Comparison of ENCODE assay signal across 8 cellular contexts in genomic region chr2:47867205-47867604, GRCh38. TPM values are rescaled to one million over a fixed set of nuclear protein-coding genes. Genes with fewer than 3 reads are reported as not detected.
DNase-seq lines count a peak whose midpoint lies in the region; ATAC-seq and TF ChIP-seq lines count a peak whose summit lies in the region.

No MANE protein-coding gene starts in this region.

- peaks cover 50% of the 10 kb centered on the region for H3K4me1 Mint-ChIP-seq in WTC11

- H3K4me1 ChIP-seq in ACC112 (ENCODE audit: control insufficient read depth, insufficient read depth, low read length, unreplicated experiment): peaks cover 25% of the 10 kb centered on the region

- CTCF ChIA-PET in WTC11 (lab: Charles Lee): interaction anchor here (0.8 kb wide), 1 partner anchor 240 kb away, joined by 3 read pairs; no protein-coding TSS in a partner anchor

- peaks cover 4% of the 10 kb centered on the region; the same call in 1 of the 2 replicates for H3K36me3 ChIP-seq in ACC112 (ENCODE audit: insufficient read depth, low read length)
- H3K36me3 ChIP-seq in brain microvascular endothelial cell (replicated peaks): no peaks in the 10 kb centered on the region

- no peak overlapping the region for H3K4me3 ChIP-seq in ACC112 (ENCODE audit: low read depth, low read length)
- no peak overlapping the region for H3K4me3 ChIP-seq in brain microvascular endothelial cell (ENCODE audit: low read depth, low read length)

- TF ChIP-seq CTCF in brain microvascular endothelial cell (IDR thresholded peaks at IDR 0.05; ENCODE audit: low read depth, low read length, missing control alignments) (no peak), WTC11 (IDR thresholded peaks at IDR 0.05) (no peak)

- H3K4me3 Mint-ChIP-seq in WTC11: no peak overlapping the region

- in situ Hi-C loops in brain microvascular endothelial cell (cut with HindIII; ENCODE audit: low pct_ligation_motif_present, low sequenced_read_pairs): no loop called here

- POLR2A ChIA-PET in WTC11 (lab: Charles Lee): no interaction called here

- no peak overlapping the region; the same call in 1 of the 2 replicates for H3K27ac Mint-ChIP-seq in WTC11

- H3K9me3 Mint-ChIP-seq in WTC11: no peaks in the 10 kb centered on the region

- no peaks in the 10 kb centered on the region for H3K36me3 Mint-ChIP-seq in WTC11

- H3K79me2 ChIP-seq in ACC112 (ENCODE audit: control insufficient read depth, insufficient read depth, low read length, unreplicated experiment): peaks cover 98% of the 10 kb centered on the region

- no peak overlapping the region for H2AFZ ChIP-seq in ACC112 (ENCODE audit: low read length, unreplicated experiment)

- no peaks in the 10 kb centered on the region for H3K27me3 Mint-ChIP-seq in WTC11 (ENCODE audit: low read depth)

- ATAC-seq in left lobe of liver (peak; percentile 68), WTC11 (no peak), GM19324 (IDR thresholded peaks at IDR 0.05; ENCODE audit: low FRiP score, unreplicated experiment) (no peak)

- DNase-seq in HT-29 (ENCODE audit: low spot score) (peak; percentile 25), brain microvascular endothelial cell (peak; percentile 74), left lobe of liver (ENCODE audit: low spot score) (no peak), NCI-H1930 (lab: John Stamatoyannopoulos, UW) (no peak), WTC11 (ENCODE audit: low spot score) (no peak), NCI-H345 (lab: John Stamatoyannopoulos, UW) (no peak)

- H3K27me3 ChIP-seq in ACC112 (ENCODE audit: insufficient read depth, low read length) (no peaks in the 10 kb centered on the region), brain microvascular endothelial cell (replicated peaks) (no peaks in the 10 kb centered on the region)

- H3K27ac ChIP-seq in ACC112 (ENCODE audit: low read depth, low read length) (peak overlapping the region; percentile 76), brain microvascular endothelial cell (peak overlapping the region; percentile 7)

TF ChIP-seq in WTC11, 78 proteins besides CTCF, POLR2A, EP300 and RAD21:
- TF ChIP-seq, protein P1, sequence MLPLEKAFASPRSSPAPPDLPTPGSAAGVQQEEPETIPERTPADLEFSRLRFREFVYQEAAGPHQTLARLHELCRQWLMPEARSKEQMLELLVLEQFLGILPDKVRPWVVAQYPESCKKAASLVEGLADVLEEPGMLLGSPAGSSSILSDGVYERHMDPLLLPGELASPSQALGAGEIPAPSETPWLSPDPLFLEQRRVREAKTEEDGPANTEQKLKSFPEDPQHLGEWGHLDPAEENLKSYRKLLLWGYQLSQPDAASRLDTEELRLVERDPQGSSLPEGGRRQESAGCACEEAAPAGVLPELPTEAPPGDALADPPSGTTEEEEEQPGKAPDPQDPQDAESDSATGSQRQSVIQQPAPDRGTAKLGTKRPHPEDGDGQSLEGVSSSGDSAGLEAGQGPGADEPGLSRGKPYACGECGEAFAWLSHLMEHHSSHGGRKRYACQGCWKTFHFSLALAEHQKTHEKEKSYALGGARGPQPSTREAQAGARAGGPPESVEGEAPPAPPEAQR (CRISPR knock-in tag; IDR thresholded peaks at IDR 0.05): no peak
- TF ChIP-seq SMAD4 (CRISPR knock-in tag; IDR thresholded peaks at IDR 0.05): no peak
- TF ChIP-seq, protein P2, sequence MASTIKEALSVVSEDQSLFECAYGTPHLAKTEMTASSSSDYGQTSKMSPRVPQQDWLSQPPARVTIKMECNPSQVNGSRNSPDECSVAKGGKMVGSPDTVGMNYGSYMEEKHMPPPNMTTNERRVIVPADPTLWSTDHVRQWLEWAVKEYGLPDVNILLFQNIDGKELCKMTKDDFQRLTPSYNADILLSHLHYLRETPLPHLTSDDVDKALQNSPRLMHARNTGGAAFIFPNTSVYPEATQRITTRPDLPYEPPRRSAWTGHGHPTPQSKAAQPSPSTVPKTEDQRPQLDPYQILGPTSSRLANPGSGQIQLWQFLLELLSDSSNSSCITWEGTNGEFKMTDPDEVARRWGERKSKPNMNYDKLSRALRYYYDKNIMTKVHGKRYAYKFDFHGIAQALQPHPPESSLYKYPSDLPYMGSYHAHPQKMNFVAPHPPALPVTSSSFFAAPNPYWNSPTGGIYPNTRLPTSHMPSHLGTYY (CRISPR knock-in tag; IDR thresholded peaks at IDR 0.05): no peak
- TF ChIP-seq ZNF425 (CRISPR knock-in tag; conservative IDR thresholded peaks at IDR 0.05): no peak
- no peak for TF ChIP-seq IRF2 (CRISPR knock-in tag; IDR thresholded peaks at IDR 0.05; ENCODE audit: borderline replicate concordance, low read depth)
- TF ChIP-seq AFF4 (CRISPR knock-in tag; IDR thresholded peaks at IDR 0.05; ENCODE audit: borderline replicate concordance): no peak
- TF ChIP-seq PRRX2 (CRISPR knock-in tag; IDR thresholded peaks at IDR 0.05): no peak
- TF ChIP-seq FOXJ3 (CRISPR knock-in tag; IDR thresholded peaks at IDR 0.05; ENCODE audit: borderline replicate concordance): no peak
- TF ChIP-seq CREB1 (CRISPR knock-in tag; IDR thresholded peaks at IDR 0.05): no peak
- TF ChIP-seq MXD4 (CRISPR knock-in tag; IDR thresholded peaks at IDR 0.05; ENCODE audit: borderline replicate concordance): no peak
- no peak for TF ChIP-seq JUN (CRISPR knock-in tag; IDR thresholded peaks at IDR 0.05)
- no peak for TF ChIP-seq TCF7 (CRISPR knock-in tag; IDR thresholded peaks at IDR 0.05; ENCODE audit: low read depth)
- no peak for TF ChIP-seq KAT7 (CRISPR knock-in tag; IDR thresholded peaks at IDR 0.05; ENCODE audit: borderline replicate concordance)
- TF ChIP-seq ZNF219 (CRISPR knock-in tag; IDR thresholded peaks at IDR 0.05; ENCODE audit: borderline replicate concordance): no peak
- TF ChIP-seq, protein P3, sequence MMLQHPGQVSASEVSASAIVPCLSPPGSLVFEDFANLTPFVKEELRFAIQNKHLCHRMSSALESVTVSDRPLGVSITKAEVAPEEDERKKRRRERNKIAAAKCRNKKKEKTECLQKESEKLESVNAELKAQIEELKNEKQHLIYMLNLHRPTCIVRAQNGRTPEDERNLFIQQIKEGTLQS (CRISPR knock-in tag; conservative IDR thresholded peaks at IDR 0.05): no peak
- TF ChIP-seq HMGA2 (CRISPR knock-in tag; IDR thresholded peaks at IDR 0.05): no peak

RNA-seq across cellular contexts. Expression of gene FBXO11, which starts 39.1 kb away (rescaled TPM):
- total RNA-seq in HT-29 (2014; rRNA removed; shearing (Covaris generic)): 12.0 and 22.8 TPM in 2 replicates
- total RNA-seq in left lobe of liver (21.0 TPM), WTC11 (2021) (43.8 to 48.2 TPM (median 45.6 TPM) in 3 replicates)

Comparison
In these comparisons a context has a peak if more than half of its experiments do, and no peak if none do; other contexts are left out.
1. DNase-seq: peak in HT-29 (single experiment) and brain microvascular endothelial cell (single experiment); none in left lobe of liver (single experiment), NCI-H1930 (0 of 2), WTC11 (single experiment) and NCI-H345 (single experiment).